ENCODE assay signal across 12 cellular contexts in genomic region chr15:31437686-31438085, GRCh38.
DNase-seq lines count a peak whose midpoint lies in the region; ATAC-seq and TF ChIP-seq lines count a peak whose summit lies in the region.
"Had no signal": no experiment of that assay in that cellular context is flagged by ENCODE, and none has a peak within 500 bp of the region (broad histone marks: within the 10 kb centered on the region; RNA-seq: fewer than 3 reads in every experiment).

No MANE protein-coding gene starts in this region.

- no peaks in the 10 kb centered on the region for H3K27me3 ChIP-seq in CD4-positive, CD25-positive, alpha-beta regulatory T cell (ENCODE audit: control insufficient read depth, insufficient read depth, low read length)
- no peaks in the 10 kb centered on the region for H3K27me3 ChIP-seq in spleen (replicated peaks in 1 of 7)
- H3K27me3 ChIP-seq in MM.1S (replicated peaks; ENCODE audit: insufficient read depth, low read length), result no peaks in the 10 kb centered on the region

- H3K4me1 Mint-ChIP-seq in CD4-positive, CD25-positive, alpha-beta regulatory T cell, result peaks cover 9 to 84% (median 34%) of the 10 kb centered on the region in 4 donors

- H3K79me2 ChIP-seq in MM.1S (ENCODE audit: low read length), result no peaks in the 10 kb centered on the region

- H4K20me1 ChIP-seq in MM.1S (ENCODE audit: insufficient read depth, low read length), result no peaks in the 10 kb centered on the region

- peak overlapping the region; percentile 88 to 94 (median 93) for H3K27ac Mint-ChIP-seq in CD4-positive, CD25-positive, alpha-beta regulatory T cell

- H3K4me3 ChIP-seq in CD4-positive, CD25-positive, alpha-beta regulatory T cell (ENCODE audit: low read depth, low read length), result no peak overlapping the region
- no peak overlapping the region for H3K4me3 ChIP-seq in spleen
- H3K4me3 ChIP-seq in MM.1S (ENCODE audit: low read length), result no peak overlapping the region
- H3K4me3 ChIP-seq: lung, SK-N-MC had no signal

- no peaks in the 10 kb centered on the region for H3K9me2 ChIP-seq in MM.1S (replicated peaks; ENCODE audit: insufficient read depth, low read length)

- no peak for ATAC-seq in CD4-positive, CD25-positive, alpha-beta regulatory T cell (ENCODE audit: low read depth in 2 of 2)
- peak; percentile 29 for ATAC-seq in GM21360 (IDR thresholded peaks at IDR 0.05; ENCODE audit: unreplicated experiment)
- ATAC-seq in GM18519 (IDR thresholded peaks at IDR 0.05; ENCODE audit: low FRiP score, unreplicated experiment), result no peak

- H3K9ac ChIP-seq in MM.1S (ENCODE audit: low read length), result no peak overlapping the region

- H3K36me3 ChIP-seq in CD4-positive, CD25-positive, alpha-beta regulatory T cell (ENCODE audit: control insufficient read depth, insufficient read depth, low read length), result no peaks in the 10 kb centered on the region
- H3K36me3 ChIP-seq in spleen (no peaks in the 10 kb centered on the region), MM.1S (replicated peaks; ENCODE audit: insufficient read depth, low read length) (no peaks in the 10 kb centered on the region)

- peak overlapping the region; percentile 20 for H3K27ac ChIP-seq in CD4-positive, CD25-positive, alpha-beta regulatory T cell (ENCODE audit: insufficient read depth, low read length, poor library complexity, severe bottlenecking)
- peak overlapping the region in 6 of 8 donors; percentile 18 to 94 (median 88) for H3K27ac ChIP-seq in spleen
- H3K27ac ChIP-seq in MM.1S (ENCODE audit: low read length), result no peak overlapping the region
- H3K27ac ChIP-seq: SK-N-MC had no signal

- no peak for TF ChIP-seq POLR2A in spleen (IDR thresholded peaks at IDR 0.05)

- TF ChIP-seq CTCF in spleen (IDR thresholded peaks at IDR 0.05 in 8 of 11, conservative IDR thresholded peaks at IDR 0.05 in 3 of 11) (no peak), MM.1S (IDR thresholded peaks at IDR 0.05; ENCODE audit: low read length) (no peak)

- H3K9me3 ChIP-seq in CD4-positive, CD25-positive, alpha-beta regulatory T cell (ENCODE audit: control insufficient read depth in 2 of 2, low read length in 2 of 2), result no peaks in the 10 kb centered on the region
- no peaks in the 10 kb centered on the region for H3K9me3 ChIP-seq in spleen
- H3K9me3 ChIP-seq in MM.1S (replicated peaks; ENCODE audit: insufficient read depth, low read length), result no peaks in the 10 kb centered on the region

- H3K4me3 Mint-ChIP-seq in CD4-positive, CD25-positive, alpha-beta regulatory T cell, result no peak overlapping the region
- H3K4me3 Mint-ChIP-seq: H9 had no signal

- H3K27me3 Mint-ChIP-seq in CD4-positive, CD25-positive, alpha-beta regulatory T cell, result peaks cover 4% of the 10 kb centered on the region

- no peak for DNase-seq in CD4-positive, CD25-positive, alpha-beta regulatory T cell
- DNase-seq in activated CD8-positive, alpha-beta memory T cell treated with anti-CD3 and anti-CD28 coated beads, Interleukin-2, amount 50 U/mL, for 24 hours (ENCODE audit: extremely low read depth), result peak; percentile 60
- no peak for DNase-seq in spleen
- DNase-seq in MM.1S, result no peak
- no peak for DNase-seq in NCI-H345 treated with DMSO at 0.1 percent for 48 hours (lab: John Stamatoyannopoulos, UW; ENCODE audit: unreplicated experiment)
- DNase-seq in globus pallidus (ENCODE audit: low spot score), result no peak
- DNase-seq: H9, NCI-H2081 had no signal

- intact Hi-C loops in spleen (cut with DNase I; ENCODE audit: low total_unique reads), result loop anchor here (5.0 to 10.0 kb wide), 2 partner anchors 50 to 73 kb away; no protein-coding TSS in a partner anchor

- H3K4me1 ChIP-seq in CD4-positive, CD25-positive, alpha-beta regulatory T cell (ENCODE audit: control insufficient read depth, insufficient read depth, low read length, poor library complexity, severe bottlenecking), result peaks cover 46% of the 10 kb centered on the region
- peaks cover 0 to 95% (median 68%) of the 10 kb centered on the region in 6 donors for H3K4me1 ChIP-seq in spleen
- peaks cover 34% of the 10 kb centered on the region for H3K4me1 ChIP-seq in MM.1S (ENCODE audit: low read length)

- WGBS in spleen, 5 donors, result 49 to 62% (median 61%) methylated on average over 6 of the region's 6 CpGs

- no peaks in the 10 kb centered on the region for H3K36me3 Mint-ChIP-seq in CD4-positive, CD25-positive, alpha-beta regulatory T cell

- H3K4me2 ChIP-seq in MM.1S (ENCODE audit: low read depth, low read length), result no peak overlapping the region

- H3K9me3 Mint-ChIP-seq in CD4-positive, CD25-positive, alpha-beta regulatory T cell, result no peaks in the 10 kb centered on the region
- H3K9me3 Mint-ChIP-seq: H9 had no signal

- H3F3A ChIP-seq in MM.1S (ENCODE audit: insufficient read depth, low read length), result peaks cover 16% of the 10 kb centered on the region

- no peak overlapping the region for H2AFZ ChIP-seq in MM.1S (ENCODE audit: low read length)
